ENCODE assay signal across 9 cellular contexts in the genomic region with DNA sequence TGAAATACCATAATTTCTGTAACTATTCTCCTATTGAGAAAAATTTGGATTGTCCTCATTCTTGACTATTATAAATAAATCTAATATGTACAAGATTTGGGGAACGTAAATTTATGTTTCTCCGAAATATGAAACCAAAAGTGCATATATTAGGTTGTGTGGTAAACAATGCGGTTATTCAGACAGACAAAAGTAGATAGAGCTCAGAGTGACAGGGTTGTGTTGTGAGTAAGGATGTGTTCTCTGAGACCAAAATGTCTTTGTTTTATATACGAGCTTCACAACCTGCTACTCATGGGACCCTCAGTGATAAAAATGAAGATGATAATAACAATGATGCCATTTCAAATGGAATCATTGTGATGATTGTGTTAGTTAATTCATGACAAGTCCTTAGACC.
"Had no signal": no experiment of that assay in that cellular context is flagged by ENCODE, and none has a peak within 500 bp of the region (broad histone marks: within the 10 kb centered on the region; RNA-seq: fewer than 3 reads in every experiment).

No MANE protein-coding gene starts in this region.

- H2AFZ ChIP-seq: GM23338 had no signal

- H3K36me3 ChIP-seq: HAP-1 had no signal

- H3K27ac ChIP-seq: HL-60 had no signal

- H3K4me3 ChIP-seq: GM23338, HAP-1 had no signal

- H3K4me1 ChIP-seq: HAP-1 had no signal

- H3K4me2 ChIP-seq: GM23338 had no signal

- DNase-seq: HFFc6, KBM-7 had no signal

- H3K9me3 ChIP-seq: HAP-1 had no signal

- ATAC-seq: GM23338, HCT116, HepG2 had no signal

- FAIRE-seq: H1, H54, HepG2 had no signal
